8 cellular contexts compared by ENCODE assay signal in genomic region chr10:118732253-118733194, GRCh38. TPM values are rescaled to one million over a fixed set of nuclear protein-coding genes. Genes with fewer than 3 reads are reported as not detected.
DNase-seq lines count a peak whose midpoint lies in the region; ATAC-seq, FAIRE-seq and TF ChIP-seq lines count a peak whose summit lies in the region.

No MANE protein-coding gene starts in this region.

- H3K27me3 Mint-ChIP-seq in CD14-positive monocyte (ENCODE audit: low read depth in 3 of 3) (no peaks in the 10 kb centered on the region), glutamatergic neuron (ENCODE audit: unreplicated experiment) (no peaks in the 10 kb centered on the region)

- TF ChIP-seq CTCF in CD14-positive monocyte (IDR thresholded peaks at IDR 0.05) (no peak), glutamatergic neuron (IDR thresholded peaks at IDR 0.05; ENCODE audit: partially characterized antibody, unreplicated experiment) (no peak), ascending aorta (IDR thresholded peaks at IDR 0.05) (no peak), esophagus squamous epithelium (IDR thresholded peaks at IDR 0.05) (no peak), GM10266 (IDR thresholded peaks at IDR 0.05; ENCODE audit: control insufficient read depth, insufficient read depth, low read depth, missing control alignments) (no peak)

- intact Hi-C loops in CD14-positive monocyte (cut with micrococcal nuclease) (no loop called here), ascending aorta (cut with DNase I) (no loop called here), esophagus squamous epithelium (cut with DNase I) (no loop called here)

- FAIRE-seq in GM19239 (lab: Jason Lieb, UNC), result peak; percentile 45

- H3K4me1 ChIP-seq in ascending aorta, result peaks cover 0 to 25% of the 10 kb centered on the region in 2 donors
- H3K4me1 ChIP-seq in esophagus squamous epithelium, result peaks cover 6 to 78% (median 22%) of the 10 kb centered on the region in 3 donors

- H3K9me3 Mint-ChIP-seq in CD14-positive monocyte (no peaks in the 10 kb centered on the region), glutamatergic neuron (ENCODE audit: unreplicated experiment) (no peaks in the 10 kb centered on the region)

- peak; percentile 45 for ATAC-seq in HG03520 (IDR thresholded peaks at IDR 0.05; ENCODE audit: unreplicated experiment)
- ATAC-seq in GM21825 (IDR thresholded peaks at IDR 0.05; ENCODE audit: unreplicated experiment), result no peak

- DNase-seq in CD14-positive monocyte (ENCODE audit: low spot score) (peak; percentile 55), GM19239 (ENCODE audit: insufficient read length, low spot score) (no peak), glutamatergic neuron (no peak), ascending aorta (ENCODE audit: low spot score in 2 of 2) (no peak), esophagus squamous epithelium (lab: John Stamatoyannopoulos, UW) (no peak), GM10266 (ENCODE audit: extremely low spot score) (no peak)

- no peak for TF ChIP-seq POLR2A in esophagus squamous epithelium (IDR thresholded peaks at IDR 0.05)

- H3K4me3 Mint-ChIP-seq in CD14-positive monocyte (peak overlapping the region; percentile 60 to 85), glutamatergic neuron (ENCODE audit: unreplicated experiment) (no peak overlapping the region)

- no peaks in the 10 kb centered on the region for H3K36me3 ChIP-seq in ascending aorta
- H3K36me3 ChIP-seq in esophagus squamous epithelium, result peaks cover 0 to 6% (median 0%) of the 10 kb centered on the region in 3 donors

- H3K9me3 ChIP-seq in ascending aorta (no peaks in the 10 kb centered on the region), esophagus squamous epithelium (no peaks in the 10 kb centered on the region)

- H3K4me3 ChIP-seq in ascending aorta, result no peak overlapping the region
- H3K4me3 ChIP-seq in esophagus squamous epithelium, result no peak overlapping the region

- WGBS in esophagus squamous epithelium, 2 donors, result 68 to 81% methylated on average over 12 of the region's 12 CpGs

- no peaks in the 10 kb centered on the region for H3K27me3 ChIP-seq in ascending aorta
- H3K27me3 ChIP-seq in esophagus squamous epithelium, result no peaks in the 10 kb centered on the region

- H3K27ac ChIP-seq in ascending aorta (no peak overlapping the region), esophagus squamous epithelium (peak overlapping the region in 1 of 4 donors; percentile 3)

- H3K27ac Mint-ChIP-seq in CD14-positive monocyte, result peak overlapping the region; percentile 77 to 94 (median 90)
- H3K27ac Mint-ChIP-seq in glutamatergic neuron (ENCODE audit: unreplicated experiment), result peak overlapping the region; percentile 9

- H3K36me3 Mint-ChIP-seq in CD14-positive monocyte (peaks cover 9 to 11% of the 10 kb centered on the region in 2 donors), glutamatergic neuron (ENCODE audit: unreplicated experiment) (no peaks in the 10 kb centered on the region)

- H3K4me1 Mint-ChIP-seq in CD14-positive monocyte (peaks cover 80% of the 10 kb centered on the region), glutamatergic neuron (ENCODE audit: low read depth, unreplicated experiment) (peaks cover 50% of the 10 kb centered on the region)

RNA-seq across cellular contexts. Expression of gene CACUL1, which starts 22.2 kb away (rescaled TPM):
- polyA plus RNA-seq in CD14-positive monocyte, result 10 to 100 TPM; 38.8 to 50.8 TPM
- total RNA-seq in glutamatergic neuron (ENCODE audit: unreplicated experiment) (64.5 TPM), ascending aorta (23.6 TPM), esophagus squamous epithelium (10 to 100 TPM; 23.7 to 36.6 (median 31.4) TPM)
